ENCODE assay signal across 17 cellular contexts in genomic region chr9:89601856-89602562, GRCh38. TPM values are rescaled to one million over a fixed set of nuclear protein-coding genes. Genes with fewer than 3 reads are reported as not detected.
"Had no signal": no experiment of that assay in that cellular context is flagged by ENCODE, and none has a peak within 500 bp of the region (broad histone marks: within the 10 kb centered on the region; RNA-seq: fewer than 3 reads in every experiment).

No MANE protein-coding gene starts in this region.

- H3K27ac Mint-ChIP-seq: activated CD8-positive, alpha-beta T cell treated with anti-CD3 and anti-CD28 coated beads for 36 hours; T-helper 2 cell treated with Interferon-gamma antibody and Interleukin-4, amounts not matched to agents 5 μg/mL and 100 μg/mL, for 36 hours had no signal

- H3K4me3 Mint-ChIP-seq: activated CD8-positive, alpha-beta T cell treated with anti-CD3 and anti-CD28 coated beads for 36 hours had no signal

- H3K4me3 ChIP-seq: gastroesophageal sphincter, pancreas, stomach, vagina had no signal

- DNase-seq: activated CD4-positive, CD25-positive, alpha-beta regulatory T cell treated with anti-CD3 and anti-CD28 coated beads, Interleukin-2, amount 50 U/mL, for 72 hours; activated CD8-positive, alpha-beta T cell treated with anti-CD3 and anti-CD28 coated beads for 36 hours; activated gamma-delta T cell treated with Interleukin-2 at 50 U/mL for 16 hours; activated T-cell treated with anti-CD3 and anti-CD28 coated beads for 4 hours; effector memory CD4-positive, alpha-beta T cell; hippocampal formation; pancreas; stimulated activated CD4-positive, alpha-beta T cell treated with anti-CD3 and anti-CD28 coated beads, Interleukin-15, amount 100 ng/mL, for 24 hours; stimulated activated CD4-positive, alpha-beta T cell treated with anti-CD3 and anti-CD28 coated beads, Interleukin-4, amount 100 ng/mL, for 24 hours; stomach had no signal

- H3K27me3 ChIP-seq: gastroesophageal sphincter, pancreas, stomach, vagina had no signal

- H3K9me3 Mint-ChIP-seq: activated CD8-positive, alpha-beta T cell treated with anti-CD3 and anti-CD28 coated beads for 36 hours; central memory CD8-positive, alpha-beta T cell; naive thymus-derived CD4-positive, alpha-beta T cell; T-helper 2 cell treated with Interferon-gamma antibody and Interleukin-4, amounts not matched to agents 5 μg/mL and 100 μg/mL, for 36 hours had no signal

- ATAC-seq: activated CD8-positive, alpha-beta T cell treated with anti-CD3 and anti-CD28 coated beads for 36 hours; gastroesophageal sphincter; naive thymus-derived CD4-positive, alpha-beta T cell had no signal

- H3K27ac ChIP-seq: epithelial cell of prostate, vagina had no signal

- H3K36me3 ChIP-seq: pancreas, stomach, vagina had no signal

- H3K9me3 ChIP-seq: gastroesophageal sphincter, pancreas, stomach, vagina had no signal

RNA-seq across cellular contexts. Expression of gene GADD45G, which starts 2.8 kb away (rescaled TPM):
- total RNA-seq: lung microvascular endothelial cell had no signal
